Comparison of ENCODE assay signal across 23 cellular contexts in genomic region chr4:99754756-99755155, GRCh38.
DNase-seq lines count a peak whose midpoint lies in the region; ATAC-seq lines count a peak whose summit lies in the region.
"Had no signal": no experiment of that assay in that cellular context is flagged by ENCODE, and none has a peak within 500 bp of the region (broad histone marks: within the 10 kb centered on the region; RNA-seq: fewer than 3 reads in every experiment).

No MANE protein-coding gene starts in this region.

- H3K4me3 ChIP-seq in GM23248 (no peak overlapping the region), adipocyte (ENCODE audit: low read length) (no peak overlapping the region), neuronal stem cell (ENCODE audit: low read length in 2 of 2) (no peak overlapping the region)
- H3K4me3 ChIP-seq: adrenal gland, dorsolateral prefrontal cortex, HAP-1, stomach had no signal

- WGBS in GM23248 (ENCODE audit: low coverage in 1 of 2, low lambda C conversion rate in 2 of 2, missing lambda C conversion rate in 2 of 2), 2 experiments = 52 to 59% methylated on average over 1 to 2 of the region's 2 CpGs
- no CpG with 5 or more reads among the region's 2 CpGs for WGBS in neuronal stem cell (ENCODE audit: extremely low coverage in 2 of 2, insufficient read length in 2 of 2, insufficient replicate concordance in 1 of 2), 2 donors

- H3K4me2 ChIP-seq in GM23248 (ENCODE audit: unreplicated experiment) (no peak overlapping the region), neuronal stem cell (ENCODE audit: insufficient read depth, low read length, poor library complexity, severe bottlenecking) (no peak overlapping the region)
- H3K4me2 ChIP-seq: KMS-11 had no signal

- H3K27ac ChIP-seq in GM23248 (no peak overlapping the region), neuronal stem cell (replicated peaks; ENCODE audit: low read length) (no peak overlapping the region)
- H3K27ac ChIP-seq: adrenal gland, KMS-11, WERI-Rb-1 had no signal

- DNase-seq in EH (ENCODE audit: low read depth) (peak; percentile 6), GM23248 (peak; percentile 22), adipocyte (ENCODE audit: low read depth) (peak; percentile 47), iris pigment epithelial cell (ENCODE audit: low read depth) (peak; percentile 45), neuronal stem cell (ENCODE audit: low spot score) (no peak)
- DNase-seq: activated CD8-positive, alpha-beta memory T cell treated with anti-CD3 and anti-CD28 coated beads, Interleukin-2, amount 50 U/mL, for 48 hours; activated effector memory CD4-positive, alpha-beta T cell treated with anti-CD3 and anti-CD28 coated beads, Interleukin-2, amount 50 U/mL, for 16 hours; adrenal gland; DND-41; left cardiac atrium; NCI-H82; nephron progenitor cell; posterior cingulate gyrus; SIG-M5; small intestine; stimulated activated CD4-positive, alpha-beta T cell treated with anti-CD3 and anti-CD28 coated beads, Interleukin-2, amount 100 ng/mL, for 48 hours; stomach; WERI-Rb-1 had no signal

- H3K4ac ChIP-seq in neuronal stem cell (ENCODE audit: low read length) = no peak overlapping the region

- H3K9me3 ChIP-seq in GM23248 (ENCODE audit: low read depth) = no peaks in the 10 kb centered on the region
- H3K9me3 ChIP-seq in adipocyte (ENCODE audit: control insufficient read depth, low read length) = no peaks in the 10 kb centered on the region
- no peaks in the 10 kb centered on the region for H3K9me3 ChIP-seq in neuronal stem cell (replicated peaks in 1 of 2; ENCODE audit: control insufficient read depth in 2 of 2, insufficient read depth in 1 of 2, low read depth in 1 of 2, low read length in 2 of 2)
- H3K9me3 ChIP-seq: adrenal gland, HAP-1, stomach had no signal

- no peaks in the 10 kb centered on the region for H3K9me2 ChIP-seq in GM23248 (ENCODE audit: insufficient read depth)

- ATAC-seq in HG03095 (IDR thresholded peaks at IDR 0.05; ENCODE audit: unreplicated experiment) (no peak), GM19328 (IDR thresholded peaks at IDR 0.05; ENCODE audit: unreplicated experiment) (no peak)

- no peak overlapping the region for H2AK5ac ChIP-seq in neuronal stem cell (ENCODE audit: low read depth, low read length)

- H4K8ac ChIP-seq in neuronal stem cell (ENCODE audit: low read depth, low read length) = no peak overlapping the region

- H3K9ac ChIP-seq in GM23248 (no peak overlapping the region), adipocyte (ENCODE audit: low read length) (no peak overlapping the region), neuronal stem cell (ENCODE audit: low read depth, low read length, poor library complexity) (no peak overlapping the region)
- H3K9ac ChIP-seq: KMS-11 had no signal

- H3K36me3 ChIP-seq in GM23248 (ENCODE audit: low read depth) (no peaks in the 10 kb centered on the region), adipocyte (ENCODE audit: control insufficient read depth, insufficient read depth, low read length, severe bottlenecking) (no peaks in the 10 kb centered on the region), neuronal stem cell (replicated peaks in 1 of 2; ENCODE audit: control insufficient read depth in 2 of 2, insufficient read depth in 2 of 2, low read length in 2 of 2) (no peaks in the 10 kb centered on the region)
- H3K36me3 ChIP-seq: adrenal gland, HAP-1, stomach, WERI-Rb-1 had no signal

- no peak overlapping the region for H2BK5ac ChIP-seq in neuronal stem cell (ENCODE audit: low read length)

- H4K91ac ChIP-seq in neuronal stem cell (ENCODE audit: low read depth, low read length, poor library complexity) = no peak overlapping the region

- H3K79me1 ChIP-seq in neuronal stem cell (ENCODE audit: low read depth, low read length) = no peaks in the 10 kb centered on the region

- H3F3A ChIP-seq in GM23248 (ENCODE audit: insufficient read depth) = no peaks in the 10 kb centered on the region

- no peak overlapping the region for H3K14ac ChIP-seq in neuronal stem cell (ENCODE audit: low read length)

- no peak overlapping the region for H2BK120ac ChIP-seq in neuronal stem cell (ENCODE audit: low read depth, low read length)

- in situ Hi-C loops in GM23248 (cut with MboI) = no loop called here

- H3K79me2 ChIP-seq in GM23248 (ENCODE audit: insufficient read depth) = no peaks in the 10 kb centered on the region

- H2BK15ac ChIP-seq in neuronal stem cell (ENCODE audit: low read length) = no peak overlapping the region

- no peak overlapping the region for H2AFZ ChIP-seq in GM23248
- no peak overlapping the region for H2AFZ ChIP-seq in neuronal stem cell (ENCODE audit: low read length)

- H4K20me1 ChIP-seq in GM23248 (ENCODE audit: insufficient read depth) = no peaks in the 10 kb centered on the region

- H3K27me3 ChIP-seq in GM23248 (replicated peaks; ENCODE audit: insufficient read depth) (0 out of 2 replicates have a peak, but pooled peaks cover 3% of the 10 kb centered on the region), adipocyte (replicated peaks; ENCODE audit: control insufficient read depth, insufficient read depth, low read length) (no peaks in the 10 kb centered on the region), neuronal stem cell (ENCODE audit: control insufficient read depth in 3 of 3, insufficient read depth in 3 of 3, low read depth in 1 of 3, low read length in 3 of 3) (no peaks in the 10 kb centered on the region)
- H3K27me3 ChIP-seq: adrenal gland, dorsolateral prefrontal cortex, stomach had no signal

- no peak overlapping the region for H3K18ac ChIP-seq in neuronal stem cell (ENCODE audit: low read length)

- H3K23ac ChIP-seq in neuronal stem cell (ENCODE audit: low read depth, low read length, poor library complexity) = no peak overlapping the region

- peaks cover 5% of the 10 kb centered on the region; the same call in 1 of the 2 replicates for H3K4me1 ChIP-seq in GM23248 (ENCODE audit: insufficient read depth)
- H3K4me1 ChIP-seq in adipocyte (ENCODE audit: control insufficient read depth, insufficient read depth, low read length) = peaks cover 33% of the 10 kb centered on the region
- peaks cover 0 to 1% of the 10 kb centered on the region in 2 donors for H3K4me1 ChIP-seq in neuronal stem cell (ENCODE audit: control insufficient read depth in 2 of 2, insufficient read depth in 1 of 2, low read depth in 1 of 2, low read length in 2 of 2)
- H3K4me1 ChIP-seq: adrenal gland, HAP-1 had no signal

- H2BK12ac ChIP-seq in neuronal stem cell (ENCODE audit: low read length) = no peak overlapping the region
